7 cellular contexts compared by ENCODE assay signal in the genomic region with DNA sequence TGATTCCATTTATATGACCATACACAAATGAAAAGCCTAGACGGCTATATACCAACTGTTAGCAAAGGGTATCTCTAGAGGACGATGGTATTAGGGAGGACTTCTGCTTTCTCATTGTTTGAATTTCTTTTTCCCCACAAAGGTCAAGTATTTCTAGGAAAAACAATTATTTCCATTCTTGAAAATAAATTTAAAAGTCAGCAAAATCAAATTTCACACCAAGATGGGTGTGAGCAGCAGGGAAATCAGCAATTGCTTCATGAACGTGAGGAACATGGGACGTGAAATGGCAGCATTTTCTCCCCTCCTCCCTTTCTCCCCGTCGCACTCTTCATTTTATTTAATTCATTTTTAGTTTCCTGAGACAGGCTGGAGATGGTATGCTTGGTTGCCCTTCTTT.
"Had no signal": no experiment of that assay in that cellular context is flagged by ENCODE, and none has a peak within 500 bp of the region (broad histone marks: within the 10 kb centered on the region; RNA-seq: fewer than 3 reads in every experiment).

No MANE protein-coding gene starts in this region.

- DNase-seq: H9, HCEC 1CT, KG1 had no signal

- FAIRE-seq: H1, H54, HTR-8/SVneo had no signal

- H3K4me3 ChIP-seq: GM23338 had no signal

- H2AFZ ChIP-seq: GM23338 had no signal

- ATAC-seq: GM23338 had no signal

- H3K4me2 ChIP-seq: GM23338 had no signal
